ENCODE assay signal across 8 cellular contexts in genomic region chr6:19805146-19805515, GRCh38. TPM values are rescaled to one million over a fixed set of nuclear protein-coding genes. Genes with fewer than 3 reads are reported as not detected.
DNase-seq lines count a peak whose midpoint lies in the region; ATAC-seq, FAIRE-seq and TF ChIP-seq lines count a peak whose summit lies in the region.

No MANE protein-coding gene starts in this region.

- CTCF ChIA-PET in activated naive CD4-positive, alpha-beta T cell treated with anti-CD3 and anti-CD28 coated beads, Interleukin-2, amount 10 ng/mL, durations not matched to agents 7 days and 5 days (lab: Charles Lee) = no interaction called here

- intact Hi-C loops in lower leg skin (cut with DNase I; ENCODE audit: low total_unique reads) (no loop called here), upper lobe of right lung (cut with DNase I) (no loop called here)

- no peak for TF ChIP-seq CTCF in astrocyte (IDR thresholded peaks at IDR 0.05; ENCODE audit: insufficient read depth, low read depth, low read length)
- no peak for TF ChIP-seq CTCF in lower leg skin (IDR thresholded peaks at IDR 0.05)
- TF ChIP-seq CTCF in upper lobe of right lung (IDR thresholded peaks at IDR 0.05) = no peak

- peaks cover 24% of the 10 kb centered on the region for H3K27me3 Mint-ChIP-seq in activated naive CD4-positive, alpha-beta T cell treated with anti-CD3 and anti-CD28 coated beads, Interleukin-2, amount 10 ng/mL, durations not matched to agents 7 days and 5 days
- H3K27me3 Mint-ChIP-seq in astrocyte (ENCODE audit: low read depth, unreplicated experiment) = no peaks in the 10 kb centered on the region

- H3K36me3 Mint-ChIP-seq in activated naive CD4-positive, alpha-beta T cell treated with anti-CD3 and anti-CD28 coated beads, Interleukin-2, amount 10 ng/mL, durations not matched to agents 7 days and 5 days = no peaks in the 10 kb centered on the region
- H3K36me3 Mint-ChIP-seq in astrocyte (ENCODE audit: low read depth, unreplicated experiment) = no peaks in the 10 kb centered on the region

- no peaks in the 10 kb centered on the region for H3K79me2 ChIP-seq in astrocyte (ENCODE audit: insufficient read depth, low read length)

- TF ChIP-seq POLR2A in lower leg skin (IDR thresholded peaks at IDR 0.05) = no peak

- H3K9ac ChIP-seq in astrocyte (ENCODE audit: low read length) = peak overlapping the region; percentile 90

- DNase-seq in activated naive CD4-positive, alpha-beta T cell treated with anti-CD3 and anti-CD28 coated beads, Interleukin-2, amount 10 ng/mL, durations not matched to agents 7 days and 5 days = no peak
- DNase-seq in activated naive CD4-positive, alpha-beta T cell (lab: John Stamatoyannopoulos, UW) = no peak
- peak; percentile 19 for DNase-seq in astrocyte (ENCODE audit: low read depth)
- no peak for DNase-seq in lower leg skin (ENCODE audit: low spot score in 2 of 2)
- no peak for DNase-seq in upper lobe of right lung
- no peak for DNase-seq in SKM-1 treated with dmso at 0.1 percent for 144 hours (lab: John Stamatoyannopoulos, UW; ENCODE audit: unreplicated experiment)
- no peak for DNase-seq in HCEC 1CT

- H2AFZ ChIP-seq in astrocyte (ENCODE audit: low read depth, low read length) = peak overlapping the region; percentile 67

- H3K27ac ChIP-seq in astrocyte (ENCODE audit: low read depth, low read length) (peak overlapping the region; percentile 99), upper lobe of right lung (peak overlapping the region; percentile 94)

- FAIRE-seq in astrocyte (lab: Jason Lieb, UNC) = no peak

- H3K36me3 ChIP-seq in astrocyte (ENCODE audit: insufficient read depth, low read length) (no peaks in the 10 kb centered on the region), upper lobe of right lung (no peaks in the 10 kb centered on the region)

- H3K27me3 ChIP-seq in astrocyte (ENCODE audit: insufficient read depth, low read length) (no peaks in the 10 kb centered on the region), upper lobe of right lung (no peaks in the 10 kb centered on the region)

- H3K27ac Mint-ChIP-seq in activated naive CD4-positive, alpha-beta T cell treated with anti-CD3 and anti-CD28 coated beads, Interleukin-2, amount 10 ng/mL, durations not matched to agents 7 days and 5 days = no peak overlapping the region
- H3K27ac Mint-ChIP-seq in astrocyte (ENCODE audit: unreplicated experiment) = peak overlapping the region; percentile 84

- H3K4me1 Mint-ChIP-seq in activated naive CD4-positive, alpha-beta T cell treated with anti-CD3 and anti-CD28 coated beads, Interleukin-2, amount 10 ng/mL, durations not matched to agents 7 days and 5 days = peaks cover 10% of the 10 kb centered on the region
- peaks cover 4% of the 10 kb centered on the region for H3K4me1 Mint-ChIP-seq in astrocyte (ENCODE audit: low read depth, unreplicated experiment)

- H3K9me3 Mint-ChIP-seq in activated naive CD4-positive, alpha-beta T cell treated with anti-CD3 and anti-CD28 coated beads, Interleukin-2, amount 10 ng/mL, durations not matched to agents 7 days and 5 days = no peaks in the 10 kb centered on the region
- H3K9me3 Mint-ChIP-seq in astrocyte (ENCODE audit: unreplicated experiment) = peaks cover 3% of the 10 kb centered on the region

- peak overlapping the region; percentile 52 for H3K4me3 Mint-ChIP-seq in activated naive CD4-positive, alpha-beta T cell treated with anti-CD3 and anti-CD28 coated beads, Interleukin-2, amount 10 ng/mL, durations not matched to agents 7 days and 5 days
- H3K4me3 Mint-ChIP-seq in astrocyte (ENCODE audit: unreplicated experiment) = peak overlapping the region; percentile 81

- H3K4me2 ChIP-seq in astrocyte (ENCODE audit: low read length) = peak overlapping the region; percentile 83

- no peaks in the 10 kb centered on the region for H4K20me1 ChIP-seq in astrocyte (ENCODE audit: insufficient read depth, low read length)

- H3K4me3 ChIP-seq in astrocyte (ENCODE audit: insufficient read depth, low read depth, low read length) (peak overlapping the region; percentile 47), lower leg skin (ENCODE audit: low read depth, poor library complexity, severe bottlenecking) (peak overlapping the region; percentile 8), upper lobe of right lung (peak overlapping the region; percentile 60)

- peaks cover 18% of the 10 kb centered on the region for H3K4me1 ChIP-seq in astrocyte (ENCODE audit: insufficient read depth, low read length)
- no peaks in the 10 kb centered on the region for H3K4me1 ChIP-seq in upper lobe of right lung

- ATAC-seq in upper lobe of right lung = no peak
- no peak for ATAC-seq in GM21367 (IDR thresholded peaks at IDR 0.05; ENCODE audit: unreplicated experiment)

- H3K9me3 ChIP-seq in astrocyte (ENCODE audit: insufficient read depth, low read depth, low read length) = no peaks in the 10 kb centered on the region
- no peaks in the 10 kb centered on the region for H3K9me3 ChIP-seq in upper lobe of right lung

- 28 to 38% methylated on average over 5 of the region's 5 CpGs for WGBS in lower leg skin, 2 donors

RNA-seq across cellular contexts. Expression of gene ID4, which starts 32.0 kb away (rescaled TPM):
- 12.0 and 12.8 TPM in 2 replicates for total RNA-seq in astrocyte
- total RNA-seq in lower leg skin = 100 to 1,000 TPM; 210 to 294 (median 234) TPM
- total RNA-seq in upper lobe of right lung = 35.2 TPM

Comparison
In these comparisons a context has a peak if more than half of its experiments do, and no peak if none do; other contexts are left out.
1. H3K4me3 ChIP-seq: peak in every context shown above with its lines; median percentile 60 in upper lobe of right lung; 47 in astrocyte; 8 in lower leg skin.